In the genomic region with DNA sequence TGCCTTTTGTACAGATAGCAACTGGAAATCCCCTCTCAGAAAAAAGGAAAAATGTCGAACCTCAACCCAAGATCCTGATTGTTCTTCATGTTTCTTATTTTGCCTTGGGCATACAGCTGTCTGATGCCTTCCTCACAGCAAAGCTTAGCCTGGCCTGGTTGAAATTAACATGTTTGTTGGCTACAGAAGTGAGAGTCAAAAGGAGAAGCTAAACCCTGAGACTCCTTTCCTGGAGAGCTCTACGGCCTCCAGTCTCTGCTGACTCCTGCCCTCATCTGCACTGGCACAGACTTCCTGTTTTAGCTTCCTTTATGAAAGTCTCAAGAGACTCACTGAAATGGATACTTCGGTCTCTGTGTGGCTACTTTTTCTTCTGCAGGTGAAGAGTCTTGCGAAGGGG, we compare ENCODE assay signal across 10 cellular contexts.
DNase-seq lines count a peak whose midpoint lies in the region; ATAC-seq, FAIRE-seq and TF ChIP-seq lines count a peak whose summit lies in the region.
"Had no signal": no experiment of that assay in that cellular context is flagged by ENCODE, and none has a peak within 500 bp of the region (broad histone marks: within the 10 kb centered on the region; RNA-seq: fewer than 3 reads in every experiment).

No MANE protein-coding gene starts in this region.

- peaks cover 17% of the 10 kb centered on the region for H3K4me1 Mint-ChIP-seq in central memory CD8-positive, alpha-beta T cell

- peaks cover 7% of the 10 kb centered on the region for H3K36me3 Mint-ChIP-seq in central memory CD8-positive, alpha-beta T cell (ENCODE audit: insufficient read depth)

- H3K27me3 ChIP-seq in DND-41 (ENCODE audit: insufficient read depth, low read length, poor library complexity) (no peaks in the 10 kb centered on the region), thyroid gland (no peaks in the 10 kb centered on the region)

- H3K36me3 ChIP-seq in DND-41 (ENCODE audit: insufficient read depth, low read length) (no peaks in the 10 kb centered on the region), thyroid gland (no peaks in the 10 kb centered on the region)

- H3K27me3 Mint-ChIP-seq in central memory CD8-positive, alpha-beta T cell = no peaks in the 10 kb centered on the region

- peak overlapping the region; percentile 52 for H3K27ac Mint-ChIP-seq in central memory CD8-positive, alpha-beta T cell (ENCODE audit: low read depth)
- H3K27ac Mint-ChIP-seq: activated naive CD8-positive, alpha-beta T cell had no signal

- no peak for DNase-seq in DND-41
- peak; percentile 25 for DNase-seq in GM20000 (ENCODE audit: low spot score)
- no peak for DNase-seq in central memory CD8-positive, alpha-beta T cell (ENCODE audit: low spot score in 2 of 2)
- no peak for DNase-seq in frontal cortex (ENCODE audit: low spot score in 2 of 2)
- DNase-seq in activated T-cell treated with anti-CD3 and anti-CD28 coated beads, Interleukin-2, amount 50 U/mL, for 1 hour = no peak
- no peak for DNase-seq in NCI-H2196 treated with DMSO at 0.1 percent for 48 hours (lab: John Stamatoyannopoulos, UW; ENCODE audit: unreplicated experiment)
- no peak for DNase-seq in thyroid gland
- DNase-seq: NCI-H748 treated with DMSO at 0.1 percent for 48 hours had no signal

- H3K4me3 ChIP-seq in DND-41 (ENCODE audit: low read depth in 1 of 2, low read length in 2 of 2) = no peak overlapping the region
- H3K4me3 ChIP-seq in thyroid gland (replicated peaks in 1 of 3) = no peak overlapping the region

- 77 to 87% methylated on average over 4 of the region's 4 CpGs for WGBS in thyroid gland, 2 donors

- no peak for TF ChIP-seq POLR2A in thyroid gland (IDR thresholded peaks at IDR 0.05)

- no peak for FAIRE-seq in frontal cortex (lab: Jason Lieb, UNC)

- no peak for TF ChIP-seq CTCF in DND-41 (IDR thresholded peaks at IDR 0.05; ENCODE audit: borderline replicate concordance, extremely low read depth, low read length, poor library complexity, severe bottlenecking)
- TF ChIP-seq CTCF in GM20000 (IDR thresholded peaks at IDR 0.05; ENCODE audit: extremely low read depth, missing control alignments) = no peak
- no peak for TF ChIP-seq CTCF in thyroid gland (IDR thresholded peaks at IDR 0.05)

- H3K27ac ChIP-seq in DND-41 (ENCODE audit: low read length) = no peak overlapping the region
- no peak overlapping the region for H3K27ac ChIP-seq in thyroid gland

- H2AFZ ChIP-seq in DND-41 (ENCODE audit: low read depth, low read length) = 0 out of 2 replicates have a peak overlapping the region, but pooled peaks have one; percentile 3

- intact Hi-C loops in thyroid gland (cut with DNase I) = no loop called here

- H3K4me1 ChIP-seq in DND-41 (ENCODE audit: insufficient read depth, low read length) (peaks cover 11% of the 10 kb centered on the region), thyroid gland (no peaks in the 10 kb centered on the region)

- no peaks in the 10 kb centered on the region for H3K79me2 ChIP-seq in DND-41 (ENCODE audit: insufficient read depth, low read length)

- ATAC-seq in DND-41 (ENCODE audit: insufficient read depth, low read depth) (no peak), HG03354 (IDR thresholded peaks at IDR 0.05; ENCODE audit: poor library complexity, severe bottlenecking, unreplicated experiment) (peak; percentile 85)
- peak; percentile 39 for ATAC-seq in central memory CD8-positive, alpha-beta T cell (replicated peaks; ENCODE audit: extremely low read depth, poor library complexity, severe bottlenecking)

- no peaks in the 10 kb centered on the region for H3K9me3 Mint-ChIP-seq in central memory CD8-positive, alpha-beta T cell

- H3K9ac ChIP-seq in DND-41 (ENCODE audit: low read depth, low read length) = no peak overlapping the region

- H3K9me3 ChIP-seq in DND-41 (ENCODE audit: insufficient read depth, low read length, severe bottlenecking) (no peaks in the 10 kb centered on the region), thyroid gland (no peaks in the 10 kb centered on the region)

- no peak overlapping the region for H3K4me2 ChIP-seq in DND-41 (ENCODE audit: insufficient read depth, low read length)

- H4K20me1 ChIP-seq in DND-41 (ENCODE audit: insufficient read depth, low read length) = no peaks in the 10 kb centered on the region

- no peak overlapping the region for H3K4me3 Mint-ChIP-seq in central memory CD8-positive, alpha-beta T cell
- H3K4me3 Mint-ChIP-seq: activated naive CD8-positive, alpha-beta T cell had no signal
